8 cellular contexts compared by ENCODE assay signal in the genomic region with DNA sequence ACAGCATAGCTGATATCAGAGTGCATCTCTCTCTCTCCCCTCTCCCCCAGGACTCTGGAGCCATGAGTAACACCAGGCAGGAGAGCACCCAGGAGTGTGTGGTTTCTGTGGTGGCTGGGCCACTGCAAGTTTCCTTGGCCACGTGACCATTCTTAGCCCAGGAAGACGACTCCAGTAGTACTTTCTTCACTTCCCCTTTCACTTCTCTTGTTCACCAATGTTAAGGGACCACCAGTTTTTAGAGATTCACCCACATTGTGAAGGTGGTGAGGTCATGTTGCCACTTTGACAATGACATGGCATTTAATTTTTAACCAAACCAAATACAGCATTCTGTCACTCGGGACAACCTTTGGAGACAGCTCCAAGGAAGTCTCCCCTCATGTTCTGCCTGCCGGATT. TPM values are rescaled to one million over a fixed set of nuclear protein-coding genes. Genes with fewer than 3 reads are reported as not detected.
DNase-seq lines count a peak whose midpoint lies in the region; ATAC-seq and TF ChIP-seq lines count a peak whose summit lies in the region.

No MANE protein-coding gene starts in this region.

- no peaks in the 10 kb centered on the region for H3K4me1 Mint-ChIP-seq in stimulated activated effector memory CD8-positive, alpha-beta T cell treated with anti-CD3 and anti-CD28 coated beads, Interleukin-12 subunit alpha, Interleukin-12 subunit beta, amount 100 ng/mL, for 72 hours

- H3K9me3 ChIP-seq in MM.1S (replicated peaks; ENCODE audit: insufficient read depth, low read length) (no peaks in the 10 kb centered on the region), right cardiac atrium (ENCODE audit: control insufficient read depth, low read length) (no peaks in the 10 kb centered on the region)

- 84% methylated on average over 4 of the region's 4 CpGs for WGBS in right cardiac atrium

- H3K36me3 ChIP-seq in MM.1S (replicated peaks; ENCODE audit: insufficient read depth, low read length), result no peaks in the 10 kb centered on the region
- no peaks in the 10 kb centered on the region for H3K36me3 ChIP-seq in H7 (replicated peaks; ENCODE audit: control insufficient read depth, insufficient read depth, low read length)

- ATAC-seq in GM18517 (IDR thresholded peaks at IDR 0.05; ENCODE audit: unreplicated experiment) (peak; percentile 87), right cardiac atrium (peak; percentile 41 to 50)
- no peak for ATAC-seq in stimulated activated effector memory CD8-positive, alpha-beta T cell treated with anti-CD3 and anti-CD28 coated beads, Interleukin-12 subunit alpha, Interleukin-12 subunit beta, amount 100 ng/mL, for 72 hours

- no peak overlapping the region for H3K9ac ChIP-seq in MM.1S (ENCODE audit: low read length)

- no peak for TF ChIP-seq CTCF in MM.1S (IDR thresholded peaks at IDR 0.05; ENCODE audit: low read length)

- H3K27me3 ChIP-seq in MM.1S (replicated peaks; ENCODE audit: insufficient read depth, low read length), result no peaks in the 10 kb centered on the region
- H3K27me3 ChIP-seq in right cardiac atrium (ENCODE audit: control insufficient read depth, insufficient read depth), result no peaks in the 10 kb centered on the region
- H3K27me3 ChIP-seq in H7 (ENCODE audit: control insufficient read depth, insufficient read depth, low read length), result no peaks in the 10 kb centered on the region

- H4K20me1 ChIP-seq in MM.1S (ENCODE audit: insufficient read depth, low read length), result no peaks in the 10 kb centered on the region

- no peaks in the 10 kb centered on the region for H3K9me2 ChIP-seq in MM.1S (replicated peaks; ENCODE audit: insufficient read depth, low read length)

- peak; percentile 92 for DNase-seq in H4 (ENCODE audit: low spot score)
- peak; percentile 33 for DNase-seq in MM.1S
- DNase-seq in right cardiac atrium, result peak in 2 of 3 donors; percentile 30 to 58
- no peak for DNase-seq in hippocampal formation (lab: John Stamatoyannopoulos, UW)
- DNase-seq in H7, result no peak
- no peak for DNase-seq in stimulated activated effector memory CD8-positive, alpha-beta T cell treated with anti-CD3 and anti-CD28 coated beads, Interleukin-12 subunit alpha, Interleukin-12 subunit beta, amount 100 ng/mL, for 72 hours (ENCODE audit: low spot score in 2 of 2)
- no peak for DNase-seq in putamen (ENCODE audit: low spot score)

- H3K27ac ChIP-seq in MM.1S (ENCODE audit: low read length), result no peak overlapping the region
- no peak overlapping the region for H3K27ac ChIP-seq in right cardiac atrium (ENCODE audit: low read length)

- no peak overlapping the region for H3K27ac Mint-ChIP-seq in stimulated activated effector memory CD8-positive, alpha-beta T cell treated with anti-CD3 and anti-CD28 coated beads, Interleukin-12 subunit alpha, Interleukin-12 subunit beta, amount 100 ng/mL, for 72 hours

- no peaks in the 10 kb centered on the region for H3K79me2 ChIP-seq in MM.1S (ENCODE audit: low read length)

- H3K4me1 ChIP-seq in MM.1S (ENCODE audit: low read length), result 0 out of 2 replicates have a peak, but pooled peaks cover 5% of the 10 kb centered on the region
- no peaks in the 10 kb centered on the region for H3K4me1 ChIP-seq in right cardiac atrium (ENCODE audit: control insufficient read depth, insufficient read depth, low read length)

- H3F3A ChIP-seq in MM.1S (ENCODE audit: insufficient read depth, low read length), result no peaks in the 10 kb centered on the region

- no peaks in the 10 kb centered on the region for H3K9me3 Mint-ChIP-seq in stimulated activated effector memory CD8-positive, alpha-beta T cell treated with anti-CD3 and anti-CD28 coated beads, Interleukin-12 subunit alpha, Interleukin-12 subunit beta, amount 100 ng/mL, for 72 hours

- H3K4me3 ChIP-seq in MM.1S (ENCODE audit: low read length) (no peak overlapping the region), right cardiac atrium (ENCODE audit: low read length) (no peak overlapping the region), H7 (ENCODE audit: insufficient read depth, low read depth, low read length) (no peak overlapping the region)

- H3K36me3 Mint-ChIP-seq in stimulated activated effector memory CD8-positive, alpha-beta T cell treated with anti-CD3 and anti-CD28 coated beads, Interleukin-12 subunit alpha, Interleukin-12 subunit beta, amount 100 ng/mL, for 72 hours, result no peaks in the 10 kb centered on the region

- intact Hi-C loops in right cardiac atrium (cut with DNase I), result loop anchor here in 1 of 4 donors (10.0 kb wide), 1 partner anchor 115 kb away; no protein-coding TSS in a partner anchor

- no peak overlapping the region for H3K4me3 Mint-ChIP-seq in stimulated activated effector memory CD8-positive, alpha-beta T cell treated with anti-CD3 and anti-CD28 coated beads, Interleukin-12 subunit alpha, Interleukin-12 subunit beta, amount 100 ng/mL, for 72 hours

- H2AFZ ChIP-seq in MM.1S (ENCODE audit: low read length), result no peak overlapping the region

- peak overlapping the region; percentile 11; the same call in 1 of the 2 replicates for H3K4me2 ChIP-seq in MM.1S (ENCODE audit: low read depth, low read length)

RNA-seq across cellular contexts. Expression of a gene that starts 17.9 kb away (rescaled TPM):
- total RNA-seq in H4 (2014; rRNA removed; shearing (Covaris generic)), result 6.6 and 10.5 TPM in 2 replicates
- total RNA-seq in right cardiac atrium, result 10 to 100 TPM; 15.1 to 20.1 (median 18.5) TPM
- 5.2 TPM for polyA plus RNA-seq in right cardiac atrium
- total RNA-seq in H7 (2014; rRNA removed; shearing (Covaris generic)), result 48.8 and 58.5 TPM in 2 replicates

Comparison
In these comparisons a context has a peak if more than half of its experiments do, and no peak if none do; other contexts are left out.
1. DNase-seq: peak in H4 (single experiment), MM.1S (single experiment) and right cardiac atrium (2 of 3); none in hippocampal formation (0 of 2), H7 (single experiment), stimulated activated effector memory CD8-positive, alpha-beta T cell treated with anti-CD3 and anti-CD28 coated beads, Interleukin-12 subunit alpha, Interleukin-12 subunit beta, amount 100 ng/mL, for 72 hours (0 of 2) and putamen (single experiment).